Comparison of ENCODE assay signal across 1 cellular context in the genomic region with DNA sequence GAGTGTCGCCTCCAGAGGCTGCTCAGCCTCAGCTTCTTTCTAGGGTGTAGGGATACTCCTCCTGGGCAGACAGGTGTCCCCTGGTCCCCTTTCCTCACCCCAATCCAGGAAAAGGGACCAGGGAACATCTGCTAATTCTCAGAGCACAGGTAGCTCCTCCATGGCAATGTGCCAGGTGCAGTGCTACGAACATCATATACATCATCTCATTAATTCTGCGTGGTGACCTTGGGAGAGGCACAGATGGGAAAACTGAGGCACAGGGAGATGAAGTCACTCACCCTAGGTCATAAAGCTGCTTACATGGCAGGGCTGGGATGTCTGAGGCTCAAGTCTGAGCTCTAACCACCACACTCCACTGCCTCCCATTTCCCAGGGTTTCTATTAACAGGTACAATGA.
TF ChIP-seq lines count a peak whose summit lies in the region.

No MANE protein-coding gene starts in this region.

TF ChIP-seq in H1, 55 proteins besides CTCF, POLR2A, EP300 and RAD21:
- TF ChIP-seq SP1 (IDR thresholded peaks at IDR 0.05; ENCODE audit: low read depth, low read length) (no peak), ZNF274 (IDR thresholded peaks at IDR 0.05; ENCODE audit: borderline replicate concordance, extremely low read depth, low read length) (no peak), SIX5 (IDR thresholded peaks at IDR 0.05; ENCODE audit: low read depth, low read length) (no peak), GTF2F1 (IDR thresholded peaks at IDR 0.05; ENCODE audit: borderline replicate concordance, low read depth, low read length) (no peak), EGR1 (IDR thresholded peaks at IDR 0.05; ENCODE audit: borderline replicate concordance, low read depth, low read length) (no peak), KDM1A (IDR thresholded peaks at IDR 0.05; ENCODE audit: borderline replicate concordance, low read length) (no peak), BRCA1 (IDR thresholded peaks at IDR 0.05; ENCODE audit: low read depth, low read length) (no peak)
